ENCODE assay signal across 8 cellular contexts in the genomic region with DNA sequence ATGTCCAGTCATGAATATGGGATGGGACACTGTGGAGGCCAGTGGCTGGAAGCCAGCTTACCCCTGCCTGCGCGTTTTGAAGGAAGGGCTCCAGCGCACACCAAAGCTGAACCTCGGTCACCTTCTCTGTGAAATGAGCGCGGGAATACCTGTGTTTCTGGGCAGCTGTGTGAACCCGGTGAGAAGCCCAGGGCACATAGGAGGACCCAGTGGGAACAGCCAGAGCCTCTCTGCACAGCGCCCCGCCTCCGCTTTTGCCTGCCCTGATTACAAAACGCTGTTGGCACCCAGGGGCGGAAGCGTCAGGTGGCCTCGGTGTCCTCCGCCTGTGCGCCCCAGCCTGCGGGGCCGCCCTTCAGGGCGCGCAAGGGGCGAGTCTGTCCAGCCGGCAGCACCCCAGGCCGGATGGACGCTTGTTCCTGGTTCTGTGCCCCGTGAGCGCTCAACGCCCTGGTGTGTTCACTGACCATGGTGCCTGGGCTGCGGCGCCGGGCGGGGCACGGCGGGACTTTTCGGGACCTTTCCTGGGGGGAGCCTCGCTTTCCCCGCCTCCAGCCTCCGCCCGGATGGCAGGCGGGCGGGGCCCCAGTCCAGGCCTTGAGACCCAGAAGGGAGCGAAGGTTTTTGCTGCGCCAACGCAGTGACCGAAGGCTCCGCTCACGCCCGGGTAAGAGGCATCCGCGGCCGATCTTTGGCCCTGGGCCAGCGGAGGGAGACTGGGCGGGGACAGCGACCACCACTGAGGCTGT. TPM values are rescaled to one million over a fixed set of nuclear protein-coding genes. Genes with fewer than 3 reads are reported as not detected.
DNase-seq lines count a peak whose midpoint lies in the region; ATAC-seq, FAIRE-seq and TF ChIP-seq lines count a peak whose summit lies in the region.

A gene (plus strand): TSS at position 588 of the 749 bp plus-strand sequence. CDS start 23,895 bp downstream, outside the sequence.

- no peaks in the 10 kb centered on the region for H3K9me3 ChIP-seq in HepG2 (ENCODE audit: low read length)

- no peak for TF ChIP-seq RAD21 in HepG2 (CRISPR knock-in tag; IDR thresholded peaks at IDR 0.05)

- peaks cover 27% of the 10 kb centered on the region for H3K4me1 ChIP-seq in HepG2 (ENCODE audit: insufficient read depth, low read length)

- no peaks in the 10 kb centered on the region for H3K79me2 ChIP-seq in HepG2 (ENCODE audit: insufficient read depth, low read length)

- peak within 1 kb of the TSS; percentile 80 for H3K4me2 ChIP-seq in HepG2 (ENCODE audit: low read depth, low read length)

- H3K27me3 ChIP-seq in HepG2 (ENCODE audit: control insufficient read depth in 1 of 2, insufficient read depth in 2 of 2, low read length in 2 of 2), result no peaks in the 10 kb centered on the region; a peak in 1 of 5 replicates

- peak within 1 kb of the TSS; percentile 31 for H2AFZ ChIP-seq in HepG2 (ENCODE audit: low read length)

- H3K9ac ChIP-seq in HepG2 (ENCODE audit: insufficient read depth, low read depth, low read length), result peak within 1 kb of the TSS; percentile 70

- CTCF ChIA-PET in GM10248 (lab: Yijun Ruan, JAX), result interaction anchor here (0.9 to 2.2 kb wide), 11 partner anchors 9 to 219 kb away, joined by 3 to 11 read pairs (median 4); no protein-coding TSS in a partner anchor
- CTCF ChIA-PET in HepG2 (lab: Yijun Ruan, JAX; ENCODE audit: low intra/inter-chr PET ratio, low total read pairs), result interaction anchor here (0.9 kb wide), 1 partner anchor 71 kb away, joined by 3 read pairs; no protein-coding TSS in a partner anchor

- intact Hi-C loops in HepG2 (cut with micrococcal nuclease; ENCODE audit: unreplicated experiment), result loop anchor here (1.0 to 10.0 kb wide), 3 partner anchors 50 to 163 kb away; a partner anchor contains a TSS

- H3K4me3 ChIP-seq in choroid plexus epithelial cell (ENCODE audit: low read depth, low read length), result peak within 1 kb of the TSS; percentile 70
- H3K4me3 ChIP-seq in HepG2 (replicated peaks in 1 of 3; ENCODE audit: insufficient read depth in 1 of 3, low read depth in 2 of 3, low read length in 3 of 3), result peak within 1 kb of the TSS; percentile 72 to 90 (median 89)

- WGBS in HepG2 (ENCODE audit: low lambda C conversion rate), result 0% methylated on average over 8 of the region's 53 CpGs

- POLR2A ChIA-PET in GM10248 (lab: Yijun Ruan, JAX) (no interaction called here), HepG2 (lab: Yijun Ruan, JAX) (interaction anchor here (0.7 to 2.4 kb wide), 3 partner anchors 14 to 48 kb away, joined by 3 to 14 read pairs (median 3); a partner anchor contains a TSS)

- TF ChIP-seq EP300 in HepG2 (IDR thresholded peaks at IDR 0.05; ENCODE audit: low read depth in 2 of 2, low read length in 2 of 2) (peak in 1 of 2 experiments; percentile 36; a peak in 1 of 4 replicates), HepG2 (CRISPR knock-in tag; IDR thresholded peaks at IDR 0.05; ENCODE audit: borderline replicate concordance) (no peak)

- H3K36me3 ChIP-seq in HepG2 (replicated peaks in 1 of 2; ENCODE audit: control insufficient read depth in 1 of 2, insufficient read depth in 2 of 2, low read length in 2 of 2), result no peaks in the 10 kb centered on the region

- TSS peak; percentile 60 for BruUV-seq in HepG2 (replicated peaks; lab: Mats Ljungman, UMichigan)

- DNase-seq in GM10248 (ENCODE audit: extremely low spot score), result peak; percentile 84
- peak; percentile 11 to 18 for DNase-seq in Kasumi-1 (lab: John Stamatoyannopoulos, UW)
- DNase-seq in activated CD4-positive, alpha-beta T cell treated with anti-CD3 and anti-CD28 coated beads for 1 hour, result peak; percentile 45
- DNase-seq in choroid plexus epithelial cell (ENCODE audit: low read depth), result peak; percentile 46
- peak; percentile 68 for DNase-seq in HepG2 (ENCODE audit: low spot score)
- peak; percentile 60 to 62 for DNase-seq in stimulated activated CD4-positive, alpha-beta T cell treated with anti-CD3 and anti-CD28 coated beads, Interleukin-4, amount 100 ng/mL, for 4 hours
- no peak for DNase-seq in OCI-M2 (lab: John Stamatoyannopoulos, UW; ENCODE audit: unreplicated experiment)

- in situ Hi-C loops in HepG2 (cut with HindIII; ENCODE audit: extremely low pct_ligation_motif_present, low pct_unique_long_range_greater_than_20kb), result no loop called here

- no peaks in the 10 kb centered on the region for H4K20me1 ChIP-seq in HepG2 (ENCODE audit: insufficient read depth, low read length)

- peak; percentile 68 to 73 for TF ChIP-seq POLR2A in HepG2 (IDR thresholded peaks at IDR 0.05; ENCODE audit: insufficient read depth in 1 of 2, low read depth in 2 of 2, low read length in 2 of 2)

- peak; percentile 47 for FAIRE-seq in HepG2 (lab: Jason Lieb, UNC)

- ATAC-seq in GM21825 (IDR thresholded peaks at IDR 0.05; ENCODE audit: unreplicated experiment), result peak; percentile 62
- peak; percentile 88 for ATAC-seq in HepG2

- TF ChIP-seq CTCF in GM10248 (IDR thresholded peaks at IDR 0.05; ENCODE audit: control extremely low read depth, extremely low read depth, low read depth, missing control alignments) (no peak), choroid plexus epithelial cell (conservative IDR thresholded peaks at IDR 0.05; ENCODE audit: low read depth, low read length) (no peak), HepG2 (CRISPR knock-in tag; IDR thresholded peaks at IDR 0.05) (peak; percentile 46)

- peak within 1 kb of the TSS; percentile 61 for H3K27ac ChIP-seq in HepG2 (ENCODE audit: extremely low read length, insufficient read depth, low read length)

TF ChIP-seq in HepG2, 621 proteins besides CTCF, POLR2A, EP300 and RAD21 (continues in another document):
- TF ChIP-seq ZNF510 (CRISPR knock-in tag; IDR thresholded peaks at IDR 0.05; ENCODE audit: low read depth) (no peak), ADNP (CRISPR knock-in tag; IDR thresholded peaks at IDR 0.05) (no peak), ZNF225 (CRISPR knock-in tag; IDR thresholded peaks at IDR 0.05) (no peak), ZFAT (CRISPR knock-in tag; conservative IDR thresholded peaks at IDR 0.05) (no peak), PITX1 (CRISPR knock-in tag; IDR thresholded peaks at IDR 0.05) (peak; percentile 38), ZNF274 (CRISPR knock-in tag; IDR thresholded peaks at IDR 0.05) (peak; percentile 87; the same call in 1 of the 2 replicates), STAG1 (CRISPR knock-in tag; IDR thresholded peaks at IDR 0.05) (no peak)
- TF ChIP-seq, protein P1, sequence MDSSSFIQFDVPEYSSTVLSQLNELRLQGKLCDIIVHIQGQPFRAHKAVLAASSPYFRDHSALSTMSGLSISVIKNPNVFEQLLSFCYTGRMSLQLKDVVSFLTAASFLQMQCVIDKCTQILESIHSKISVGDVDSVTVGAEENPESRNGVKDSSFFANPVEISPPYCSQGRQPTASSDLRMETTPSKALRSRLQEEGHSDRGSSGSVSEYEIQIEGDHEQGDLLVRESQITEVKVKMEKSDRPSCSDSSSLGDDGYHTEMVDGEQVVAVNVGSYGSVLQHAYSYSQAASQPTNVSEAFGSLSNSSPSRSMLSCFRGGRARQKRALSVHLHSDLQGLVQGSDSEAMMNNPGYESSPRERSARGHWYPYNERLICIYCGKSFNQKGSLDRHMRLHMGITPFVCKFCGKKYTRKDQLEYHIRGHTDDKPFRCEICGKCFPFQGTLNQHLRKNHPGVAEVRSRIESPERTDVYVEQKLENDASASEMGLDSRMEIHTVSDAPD (CRISPR knock-in tag; IDR thresholded peaks at IDR 0.05), result peak; percentile 26; the same call in 1 of the 2 replicates
- TF ChIP-seq, protein P2, sequence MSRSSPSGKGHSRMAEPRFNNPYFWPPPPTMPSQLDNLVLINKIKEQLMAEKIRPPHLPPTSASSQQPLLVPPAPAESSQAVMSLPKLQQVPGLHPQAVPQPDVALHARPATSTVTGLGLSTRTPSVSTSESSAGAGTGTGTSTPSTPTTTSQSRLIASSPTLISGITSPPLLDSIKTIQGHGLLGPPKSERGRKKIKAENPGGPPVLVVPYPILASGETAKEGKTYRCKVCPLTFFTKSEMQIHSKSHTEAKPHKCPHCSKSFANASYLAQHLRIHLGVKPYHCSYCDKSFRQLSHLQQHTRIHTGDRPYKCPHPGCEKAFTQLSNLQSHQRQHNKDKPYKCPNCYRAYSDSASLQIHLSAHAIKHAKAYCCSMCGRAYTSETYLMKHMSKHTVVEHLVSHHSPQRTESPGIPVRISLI (CRISPR knock-in tag; IDR thresholded peaks at IDR 0.05; ENCODE audit: borderline replicate concordance), result no peak

RNA-seq across cellular contexts. Expression of the gene that starts here (rescaled TPM):
- total RNA-seq in HepG2 (2016; rRNA removed; fragmentation: Illumina TruSeq; extraction: Trizol), result 19.4 and 25.9 TPM in 2 replicates
- total RNA-seq in HepG2 (2016; cell fraction: cytosol; rRNA removed; fragmentation: Illumina TruSeq; extraction: Trizol; ENCODE audit: low read depth), result 14.8 and 16.6 TPM in 2 replicates
- total RNA-seq in HepG2 (2016; cell fraction: insoluble cytoplasmic fraction; rRNA removed; fragmentation: Illumina TruSeq; extraction: Trizol), result 19.9 and 25.8 TPM in 2 replicates
- total RNA-seq in HepG2 (2016; cell fraction: membrane; rRNA removed; fragmentation: Illumina TruSeq; extraction: Trizol), result 20.2 and 21.7 TPM in 2 replicates
- total RNA-seq in HepG2 (2016; cell fraction: nucleus; rRNA removed; fragmentation: Illumina TruSeq; extraction: Trizol), result 7.5 and 8.5 TPM in 2 replicates
- polyA plus RNA-seq in HepG2 (2011; rRNA removed), result 17.5 and 19.3 TPM in 2 replicates
- 15.4 and 18.8 TPM in 2 replicates for polyA plus RNA-seq in HepG2 (2011; cell fraction: cytosol; rRNA removed)
- polyA plus RNA-seq in HepG2 (2011; cell fraction: nucleus; rRNA removed), result 7.0 and 7.3 TPM in 2 replicates
- polyA plus RNA-seq in HepG2 (2012), result 7.7 and 8.6 TPM in 2 replicates
- polyA plus RNA-seq in HepG2 (2016; cell fraction: cytosol; fragmentation: Illumina TruSeq; extraction: Trizol; ENCODE audit: low read depth), result 13.3 and 13.9 TPM in 2 replicates
- polyA plus RNA-seq in HepG2 (2016; cell fraction: insoluble cytoplasmic fraction; fragmentation: Illumina TruSeq; extraction: Trizol; ENCODE audit: low read depth), result 20.1 and 20.6 TPM in 2 replicates
- polyA plus RNA-seq in HepG2 (2016; cell fraction: membrane; fragmentation: Illumina TruSeq; extraction: Trizol; ENCODE audit: low read depth), result 15.0 and 15.1 TPM in 2 replicates
- 7.2 and 10.5 TPM in 2 replicates for polyA plus RNA-seq in HepG2 (2016; cell fraction: nucleus; fragmentation: Illumina TruSeq; extraction: Trizol; ENCODE audit: insufficient read depth, low read depth)
- 17.0 and 23.7 TPM in 2 replicates for polyA minus RNA-seq in HepG2 (2011; rRNA and poly(A)+ RNA removed; ENCODE audit: low replicate concordance)
- polyA minus RNA-seq in HepG2 (2011; cell fraction: cytosol; rRNA and poly(A)+ RNA removed), result 8.4 and 13.7 TPM in 2 replicates
- 8.0 and 12.3 TPM in 2 replicates for polyA minus RNA-seq in HepG2 (2011; cell fraction: nucleus; rRNA and poly(A)+ RNA removed)
